ENCODE assay signal across 19 cellular contexts in the genomic region with DNA sequence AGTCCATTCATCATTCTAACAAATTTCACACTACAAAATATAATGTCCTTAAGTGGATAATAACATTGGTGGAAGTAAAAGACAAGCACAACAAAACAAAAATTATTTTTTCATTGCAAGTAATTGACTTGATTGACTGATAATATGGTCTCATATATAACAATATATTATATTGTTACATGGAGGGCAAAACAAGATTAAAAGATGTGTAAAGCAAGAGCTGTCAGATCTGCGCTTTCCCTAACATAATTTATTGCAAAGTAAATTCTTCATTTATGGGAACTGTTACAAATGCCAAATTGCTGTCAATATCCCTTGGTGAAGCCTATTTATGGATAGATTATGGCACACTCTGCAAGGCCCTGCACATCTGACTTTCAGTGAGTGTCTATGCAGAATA.
DNase-seq lines count a peak whose midpoint lies in the region; ATAC-seq and TF ChIP-seq lines count a peak whose summit lies in the region.
"Had no signal": no experiment of that assay in that cellular context is flagged by ENCODE, and none has a peak within 500 bp of the region (broad histone marks: within the 10 kb centered on the region; RNA-seq: fewer than 3 reads in every experiment).

No MANE protein-coding gene starts in this region.

- H3K9ac ChIP-seq in MM.1S (ENCODE audit: low read length) = no peak overlapping the region

- DNase-seq in DMS53 (lab: John Stamatoyannopoulos, UW) (peak; percentile 17), DMS53 treated with DMSO at 0.1 percent for 48 hours (lab: John Stamatoyannopoulos, UW; ENCODE audit: unreplicated experiment) (no peak), cardiac muscle cell (ENCODE audit: low read depth in 1 of 2, low spot score in 1 of 2) (no peak), left ventricle myocardium superior (no peak), NCI-H1417 (lab: John Stamatoyannopoulos, UW) (peak in 2 of 3 experiments; percentile 45 to 87), MM.1S (no peak), psoas muscle (no peak), NCI-H2171 (lab: John Stamatoyannopoulos, UW) (no peak)
- DNase-seq: C1 segment of cervical spinal cord; Caco-2; CD4-positive, CD25-positive, alpha-beta regulatory T cell; DMS79 treated with DMSO at 0.1 percent for 48 hours; GF-D8; GOT3; H7; IMR-90 had no signal

- H2AFZ ChIP-seq in MM.1S (ENCODE audit: low read length) = no peak overlapping the region

- intact Hi-C loops in left ventricle myocardium superior (cut with micrococcal nuclease) = no loop called here
- intact Hi-C loops in psoas muscle (cut with DNase I) = no loop called here

- H3K36me3 ChIP-seq in cardiac muscle cell (peaks cover 3% of the 10 kb centered on the region), MM.1S (replicated peaks; ENCODE audit: insufficient read depth, low read length) (no peaks in the 10 kb centered on the region), psoas muscle (ENCODE audit: insufficient read depth in 1 of 2, low read depth in 1 of 2) (no peaks in the 10 kb centered on the region)

- H3K9me3 ChIP-seq in cardiac muscle cell (ENCODE audit: low read depth) = no peaks in the 10 kb centered on the region
- H3K9me3 ChIP-seq in MM.1S (replicated peaks; ENCODE audit: insufficient read depth, low read length) = no peaks in the 10 kb centered on the region
- no peaks in the 10 kb centered on the region for H3K9me3 ChIP-seq in psoas muscle
- H3K9me3 ChIP-seq: Caco-2 had no signal

- WGBS in psoas muscle, 3 donors = 95 to 98% (median 96%) methylated on average over 1 of the region's 1 CpG

- no peak overlapping the region for H3K4me2 ChIP-seq in MM.1S (ENCODE audit: low read depth, low read length)

- H3K27ac ChIP-seq in cardiac muscle cell (peak overlapping the region; percentile 52), MM.1S (ENCODE audit: low read length) (no peak overlapping the region), psoas muscle (no peak overlapping the region)
- H3K27ac ChIP-seq: 22Rv1, HL-60 had no signal

- TF ChIP-seq CTCF in cardiac muscle cell (IDR thresholded peaks at IDR 0.05; ENCODE audit: low read depth, low read length) (no peak), MM.1S (IDR thresholded peaks at IDR 0.05; ENCODE audit: low read length) (no peak), psoas muscle (IDR thresholded peaks at IDR 0.05) (no peak)

- H3K27me3 ChIP-seq in cardiac muscle cell = no peaks in the 10 kb centered on the region
- H3K27me3 ChIP-seq in MM.1S (replicated peaks; ENCODE audit: insufficient read depth, low read length) = no peaks in the 10 kb centered on the region
- no peaks in the 10 kb centered on the region for H3K27me3 ChIP-seq in psoas muscle (ENCODE audit: insufficient read depth in 3 of 3, low read length in 2 of 3)

- peaks cover 34% of the 10 kb centered on the region for H3K4me1 ChIP-seq in cardiac muscle cell (ENCODE audit: low read depth)
- no peaks in the 10 kb centered on the region for H3K4me1 ChIP-seq in MM.1S (ENCODE audit: low read length)
- H3K4me1 ChIP-seq in psoas muscle = no peaks in the 10 kb centered on the region

- H3K79me2 ChIP-seq in MM.1S (ENCODE audit: low read length) = no peaks in the 10 kb centered on the region

- ATAC-seq in left ventricle myocardium superior (no peak), psoas muscle (no peak)
- ATAC-seq: K562 had no signal

- no peaks in the 10 kb centered on the region for H3F3A ChIP-seq in MM.1S (ENCODE audit: insufficient read depth, low read length)

- H3K4me3 ChIP-seq in cardiac muscle cell (no peak overlapping the region), MM.1S (ENCODE audit: low read length) (no peak overlapping the region), psoas muscle (no peak overlapping the region)
- H3K4me3 ChIP-seq: K562 had no signal

- no peaks in the 10 kb centered on the region for H3K9me2 ChIP-seq in MM.1S (replicated peaks; ENCODE audit: insufficient read depth, low read length)

- H4K20me1 ChIP-seq in MM.1S (ENCODE audit: insufficient read depth, low read length) = no peaks in the 10 kb centered on the region

Comparison
In these comparisons a context has a peak if more than half of its experiments do, and no peak if none do; other contexts are left out.
1. DNase-seq: peak in DMS53 (single experiment) and NCI-H1417 (2 of 3); none in DMS53 treated with DMSO at 0.1 percent for 48 hours (single experiment), cardiac muscle cell (0 of 2), left ventricle myocardium superior (single experiment), MM.1S (single experiment), psoas muscle (0 of 2) and NCI-H2171 (single experiment).